In the genomic region with DNA sequence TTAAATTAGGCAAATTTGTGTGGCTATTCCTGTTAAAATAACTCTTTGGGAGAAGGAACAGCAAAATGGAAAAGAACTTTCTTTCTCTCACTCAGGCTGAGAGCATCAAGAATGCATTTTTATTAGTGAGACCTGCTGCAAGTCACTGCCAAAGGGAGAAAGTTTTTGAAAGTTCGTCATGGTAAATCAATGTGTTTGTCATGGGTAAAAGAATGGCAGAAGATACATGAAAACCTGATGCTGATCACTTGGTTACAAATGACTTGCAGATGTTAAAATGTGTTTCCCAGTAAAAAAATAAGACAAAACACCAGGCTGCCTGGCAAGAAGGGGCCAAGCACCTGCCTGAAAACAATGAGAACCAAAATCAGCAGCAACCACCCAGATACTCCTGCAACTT, we compare ENCODE assay signal across 16 cellular contexts.
DNase-seq lines count a peak whose midpoint lies in the region; FAIRE-seq and TF ChIP-seq lines count a peak whose summit lies in the region.
"Had no signal": no experiment of that assay in that cellular context is flagged by ENCODE, and none has a peak within 500 bp of the region (broad histone marks: within the 10 kb centered on the region; RNA-seq: fewer than 3 reads in every experiment).

No MANE protein-coding gene starts in this region.

- no peak overlapping the region for H3K4me2 ChIP-seq in H1 (ENCODE audit: insufficient read depth in 1 of 2, low read depth in 2 of 2, low read length in 2 of 2)
- H3K4me2 ChIP-seq: KMS-11 had no signal

- TF ChIP-seq CTCF in H1 (IDR thresholded peaks at IDR 0.05; ENCODE audit: control extremely low read depth in 1 of 3, insufficient read depth in 1 of 3, low read depth in 1 of 3, low read length in 3 of 3) (no peak), GM13976 (IDR thresholded peaks at IDR 0.05; ENCODE audit: borderline replicate concordance, control extremely low read depth, extremely low read depth, insufficient read depth, missing control alignments) (no peak)

- H2BK15ac ChIP-seq in H1 (ENCODE audit: low read length): no peak overlapping the region

- H3K4me1 ChIP-seq in H1 (replicated peaks in 1 of 4; ENCODE audit: control insufficient read depth in 3 of 4, insufficient read depth in 4 of 4, low read length in 3 of 4): peaks cover 0 to 3% (median 0%) of the 10 kb centered on the region in 4 experiments; a peak in 1 of 7 replicates

- no peak overlapping the region for H2AK5ac ChIP-seq in H1 (ENCODE audit: low read depth, low read length)

- peak; percentile 31 for DNase-seq in AG08395 (ENCODE audit: low spot score)
- peak; percentile 28 for DNase-seq in GM04503 (ENCODE audit: low read depth)
- DNase-seq in KG1 (lab: John Stamatoyannopoulos, UW): peak; percentile 14
- DNase-seq in H1 (ENCODE audit: low read depth in 1 of 2, low spot score in 2 of 2): peak in 1 of 2 experiments; percentile 10
- DNase-seq in NCI-H526 treated with DMSO at 0.1 percent for 48 hours (lab: John Stamatoyannopoulos, UW): no peak
- no peak for DNase-seq in NCI-H1105 (lab: John Stamatoyannopoulos, UW)
- no peak for DNase-seq in GM13976 (ENCODE audit: low spot score)
- DNase-seq in SKM-1 treated with dmso at 0.1 percent for 144 hours (lab: John Stamatoyannopoulos, UW; ENCODE audit: unreplicated experiment): no peak
- DNase-seq: 8988T, Caco-2, MG63, NCI-H1092 treated with DMSO at 0.1 percent for 48 hours, NCI-H1694 treated with DMSO at 0.1 percent for 48 hours had no signal

- TF ChIP-seq RAD21 in H1 (IDR thresholded peaks at IDR 0.05 in 1 of 2, conservative IDR thresholded peaks at IDR 0.05 in 1 of 2; ENCODE audit: low read depth in 2 of 2, low read length in 2 of 2): no peak

- in situ Hi-C loops in GM13976 (cut with MboI; ENCODE audit: low sequenced_read_pairs, unreplicated experiment): no loop called here

- H3K18ac ChIP-seq in H1 (ENCODE audit: extremely low read depth, low read length): no peak overlapping the region

- no peak overlapping the region for H3K27ac ChIP-seq in H1 (ENCODE audit: low read depth, low read length)
- H3K27ac ChIP-seq: HL-60, KMS-11 had no signal

- H2BK120ac ChIP-seq in H1 (replicated peaks; ENCODE audit: low read depth, low read length): no peak overlapping the region

- H2BK20ac ChIP-seq in H1 (ENCODE audit: low read length): no peak overlapping the region

- 0 out of 2 replicates have a peak overlapping the region, but pooled peaks have one; percentile 36 for H2AFZ ChIP-seq in H1 (ENCODE audit: low read length)

- H3K79me2 ChIP-seq in H1 (ENCODE audit: control insufficient read depth in 1 of 2, insufficient read depth in 2 of 2, low read length in 2 of 2): no peaks in the 10 kb centered on the region

- no peak for TF ChIP-seq EP300 in H1 (IDR thresholded peaks at IDR 0.05; ENCODE audit: borderline replicate concordance in 1 of 2, low read depth in 2 of 2, low read length in 2 of 2)

- no peak for TF ChIP-seq POLR2A in H1 (IDR thresholded peaks at IDR 0.05; ENCODE audit: control extremely low read depth in 1 of 2, low read depth in 2 of 2, low read length in 2 of 2)

- POLR2A ChIA-PET in H1 (lab: Charles Lee; ENCODE audit: partially characterized antibody): no interaction called here

- H2BK12ac ChIP-seq in H1 (ENCODE audit: low read depth, low read length): no peak overlapping the region

- H4K8ac ChIP-seq in H1 (ENCODE audit: extremely low read depth, insufficient read depth, low read length): no peak overlapping the region

- 87% methylated on average over 1 of the region's 1 CpG; no CpG with 5 or more reads in 1 of the 2 experiments for WGBS in H1 (ENCODE audit: extremely low coverage in 1 of 2, insufficient coverage in 1 of 2, insufficient read length in 1 of 2, insufficient replicate concordance in 2 of 2, low coverage in 1 of 2, low lambda C conversion rate in 2 of 2, missing lambda C conversion rate in 1 of 2), 2 experiments

- no peak overlapping the region for H3K14ac ChIP-seq in H1 (ENCODE audit: insufficient read length)

- no peak overlapping the region for H2BK5ac ChIP-seq in H1 (ENCODE audit: low read depth, low read length)

- H3K23ac ChIP-seq in H1 (ENCODE audit: insufficient read length): no peak overlapping the region

- CTCF ChIA-PET in H1 (lab: Charles Lee; ENCODE audit: partially characterized antibody): no interaction called here

- H3K23me2 ChIP-seq in H1 (ENCODE audit: low read depth, low read length): no peaks in the 10 kb centered on the region

- H3K4me3 ChIP-seq in H1 (ENCODE audit: extremely low read depth in 1 of 4, insufficient read depth in 2 of 4, low read depth in 3 of 4, low read length in 4 of 4): no peak overlapping the region
- H3K4me3 ChIP-seq: HAP-1, MG63 had no signal

- no peaks in the 10 kb centered on the region for H3K79me1 ChIP-seq in H1 (ENCODE audit: low read depth, low read length)

- no peak overlapping the region for H3K4ac ChIP-seq in H1 (replicated peaks; ENCODE audit: insufficient read length, low read depth, low read length)

- H3K9ac ChIP-seq in H1 (replicated peaks in 1 of 4; ENCODE audit: extremely low read depth in 1 of 4, low read depth in 3 of 4, low read length in 3 of 4): no peak overlapping the region
- H3K9ac ChIP-seq: KMS-11 had no signal

- no peaks in the 10 kb centered on the region for H3K27me3 ChIP-seq in H1 (replicated peaks in 1 of 4; ENCODE audit: control insufficient read depth in 3 of 4, extremely low read depth in 1 of 4, insufficient read depth in 3 of 4, low read length in 3 of 4)
- H3K27me3 ChIP-seq: MG63 had no signal

- H4K20me1 ChIP-seq in H1 (replicated peaks in 1 of 2; ENCODE audit: control insufficient read depth in 1 of 2, insufficient read depth in 2 of 2, low read length in 2 of 2): no peaks in the 10 kb centered on the region

- no peaks in the 10 kb centered on the region for H3K36me3 ChIP-seq in H1 (ENCODE audit: control insufficient read depth in 2 of 4, insufficient read depth in 4 of 4, low read length in 3 of 4)
- H3K36me3 ChIP-seq: HAP-1, MG63 had no signal

- no peak overlapping the region for H4K91ac ChIP-seq in H1 (replicated peaks; ENCODE audit: insufficient read length, low read length)

- no peak overlapping the region for H4K5ac ChIP-seq in H1 (ENCODE audit: insufficient read length, low read depth, low read length)

- FAIRE-seq in H1 (lab: Jason Lieb, UNC): no peak

- no peak overlapping the region for H3K56ac ChIP-seq in H1 (replicated peaks; ENCODE audit: insufficient read length, low read depth, low read length)

- 0 out of 4 replicates have a peak, but pooled peaks cover 0 to under 1% of the 10 kb centered on the region in 2 experiments for H3K9me3 ChIP-seq in H1 (ENCODE audit: insufficient read depth in 2 of 2, low read depth in 1 of 2, low read length in 1 of 2)
- H3K9me3 ChIP-seq: HAP-1, MG63 had no signal

TF ChIP-seq in H1, 55 proteins besides CTCF, POLR2A, EP300 and RAD21:
- TF ChIP-seq SP1 (IDR thresholded peaks at IDR 0.05; ENCODE audit: low read depth, low read length) (no peak), POU5F1 (IDR thresholded peaks at IDR 0.05; ENCODE audit: low read depth, low read length) (no peak), SIRT6 (IDR thresholded peaks at IDR 0.05; ENCODE audit: low read length) (no peak), ZNF274 (IDR thresholded peaks at IDR 0.05; ENCODE audit: borderline replicate concordance, extremely low read depth, low read length) (no peak)

Comparison
In these comparisons a context has a peak if more than half of its experiments do, and no peak if none do; other contexts are left out.
1. DNase-seq: peak in AG08395 (single experiment), GM04503 (single experiment) and KG1 (single experiment); none in NCI-H526 treated with DMSO at 0.1 percent for 48 hours (single experiment), NCI-H1105 (single experiment), GM13976 (single experiment) and SKM-1 treated with dmso at 0.1 percent for 144 hours (single experiment).